In the genomic region with DNA sequence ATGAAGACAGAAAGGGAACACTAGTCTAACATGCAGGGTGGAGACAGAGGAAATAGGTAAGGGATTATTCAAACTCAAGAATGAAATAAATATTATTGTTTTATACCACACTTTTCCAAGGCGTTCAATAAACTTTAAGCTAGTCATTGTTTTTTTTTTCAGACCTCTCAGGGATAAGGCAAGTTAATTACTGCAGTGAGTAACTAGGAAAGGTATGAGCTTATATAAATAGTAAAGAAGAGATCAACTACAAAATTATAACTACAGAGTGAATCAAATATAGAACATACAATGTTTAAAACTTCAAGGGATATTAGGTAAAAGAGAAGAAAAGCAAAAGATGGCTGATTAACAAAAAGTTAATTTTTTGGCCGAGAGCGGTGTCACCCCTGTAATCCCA, we compare ENCODE assay signal across 23 cellular contexts.
"Had no signal": no experiment of that assay in that cellular context is flagged by ENCODE, and none has a peak within 500 bp of the region (broad histone marks: within the 10 kb centered on the region; RNA-seq: fewer than 3 reads in every experiment).

No MANE protein-coding gene starts in this region.

- ATAC-seq: activated CD4-positive, CD25-positive, alpha-beta regulatory T cell treated with anti-CD3 and anti-CD28 coated beads, Interleukin-2, amount 50 U/mL, for 24 hours; body of pancreas; heart left ventricle; left colon; lower lobe of right lung; pancreas; upper lobe of right lung had no signal

- H3K27ac Mint-ChIP-seq: neural progenitor cell had no signal

- DNase-seq: activated effector memory CD4-positive, alpha-beta T cell treated with Interleukin-2 at 50 U/mL for 16 hours; activated naive CD4-positive, alpha-beta T cell treated with anti-CD3 and anti-CD28 coated beads, Interleukin-2, amount 50 U/mL, for 16 hours; activated T-cell treated with anti-CD3 and anti-CD28 coated beads, Interleukin-2, amount 50 U/mL, for 1 hour; adrenal gland; body of pancreas; caudate nucleus; esophagus squamous epithelium; heart left ventricle; left colon; lower lobe of right lung; midbrain; pancreas; sigmoid colon; stimulated activated CD4-positive, alpha-beta T cell treated with anti-CD3 and anti-CD28 coated beads, Interleukin-1b, Interleukin-23, amount 100 ng/mL, for 48 hours; stomach; T1000; upper lobe of right lung had no signal

- H3K4me3 Mint-ChIP-seq: neural progenitor cell had no signal

- H3K4me1 Mint-ChIP-seq: neural progenitor cell had no signal

- H3K4me3 ChIP-seq: adrenal gland, body of pancreas, coronary artery, esophagus squamous epithelium, heart left ventricle, lower lobe of right lung, neural progenitor cell, pancreas, sigmoid colon, stomach, thoracic aorta, upper lobe of right lung had no signal

- H3K9me3 ChIP-seq: adrenal gland, body of pancreas, esophagus squamous epithelium, heart left ventricle, lower lobe of right lung, pancreas, sigmoid colon, stomach, thoracic aorta, upper lobe of right lung had no signal

- FAIRE-seq: frontal cortex, islet of Langerhans, pancreas had no signal
